1 cellular context compared by ENCODE assay signal in the genomic region with DNA sequence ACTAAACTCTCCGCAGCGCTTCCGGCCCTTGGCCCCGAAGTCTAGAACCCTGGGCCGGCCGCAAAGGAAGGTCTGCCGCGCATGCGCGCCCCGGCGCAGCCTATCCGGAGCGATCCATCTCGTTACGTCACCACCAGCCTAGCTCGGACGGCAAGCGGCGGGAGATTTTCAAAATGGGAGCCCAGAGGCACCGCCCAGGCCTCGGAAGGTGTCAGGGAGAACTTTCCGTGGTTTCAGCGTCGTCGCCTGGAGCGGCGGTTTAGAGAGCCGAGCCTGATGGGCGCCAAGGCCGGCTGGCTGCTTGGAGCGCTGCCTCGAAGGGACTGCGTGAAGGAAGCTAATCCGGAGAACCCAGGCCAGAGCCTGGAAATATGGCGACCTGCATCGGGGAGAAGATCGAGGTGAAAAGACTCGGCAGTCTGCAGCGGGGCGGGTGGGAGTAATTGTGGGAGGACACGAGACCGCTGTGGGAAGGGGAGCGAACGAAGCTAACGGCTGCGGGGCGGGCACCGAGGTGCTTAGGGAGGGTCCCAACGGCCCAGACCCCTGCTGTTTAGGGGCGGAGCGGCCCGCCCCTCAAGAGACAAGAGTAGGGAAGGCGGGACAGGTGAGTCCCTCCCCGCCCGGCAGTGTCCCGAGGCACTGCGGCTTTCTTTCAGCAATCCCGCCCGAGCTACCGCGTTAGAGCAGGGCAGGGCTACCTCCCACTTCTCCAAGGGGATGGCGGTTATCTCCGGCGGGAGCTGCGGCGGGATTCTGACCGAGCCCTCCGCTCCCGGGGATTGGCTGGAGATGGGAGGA.
TF ChIP-seq lines count a peak whose summit lies in the region.

A gene (plus strand): TSS at position 130 of the 801 bp plus-strand sequence. CDS start 242 bp downstream, at position 372.

TF ChIP-seq in HepG2, 621 proteins besides CTCF, POLR2A, EP300 and RAD21 (continued from another document and continues in another):
- TF ChIP-seq, protein P1, sequence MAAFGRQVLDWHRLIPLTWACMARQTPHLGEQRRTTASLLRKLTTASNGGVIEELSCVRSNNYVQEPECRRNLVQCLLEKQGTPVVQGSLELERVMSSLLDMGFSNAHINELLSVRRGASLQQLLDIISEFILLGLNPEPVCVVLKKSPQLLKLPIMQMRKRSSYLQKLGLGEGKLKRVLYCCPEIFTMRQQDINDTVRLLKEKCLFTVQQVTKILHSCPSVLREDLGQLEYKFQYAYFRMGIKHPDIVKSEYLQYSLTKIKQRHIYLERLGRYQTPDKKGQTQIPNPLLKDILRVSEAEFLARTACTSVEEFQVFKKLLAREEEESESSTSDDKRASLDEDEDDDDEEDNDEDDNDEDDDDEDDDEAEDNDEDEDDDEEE (CRISPR knock-in tag; IDR thresholded peaks at IDR 0.05): peak; percentile 90
- TF ChIP-seq, protein P2, sequence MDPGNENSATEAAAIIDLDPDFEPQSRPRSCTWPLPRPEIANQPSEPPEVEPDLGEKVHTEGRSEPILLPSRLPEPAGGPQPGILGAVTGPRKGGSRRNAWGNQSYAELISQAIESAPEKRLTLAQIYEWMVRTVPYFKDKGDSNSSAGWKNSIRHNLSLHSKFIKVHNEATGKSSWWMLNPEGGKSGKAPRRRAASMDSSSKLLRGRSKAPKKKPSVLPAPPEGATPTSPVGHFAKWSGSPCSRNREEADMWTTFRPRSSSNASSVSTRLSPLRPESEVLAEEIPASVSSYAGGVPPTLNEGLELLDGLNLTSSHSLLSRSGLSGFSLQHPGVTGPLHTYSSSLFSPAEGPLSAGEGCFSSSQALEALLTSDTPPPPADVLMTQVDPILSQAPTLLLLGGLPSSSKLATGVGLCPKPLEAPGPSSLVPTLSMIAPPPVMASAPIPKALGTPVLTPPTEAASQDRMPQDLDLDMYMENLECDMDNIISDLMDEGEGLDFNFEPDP (CRISPR knock-in tag; conservative IDR thresholded peaks at IDR 0.05): no peak
- TF ChIP-seq, protein P3, sequence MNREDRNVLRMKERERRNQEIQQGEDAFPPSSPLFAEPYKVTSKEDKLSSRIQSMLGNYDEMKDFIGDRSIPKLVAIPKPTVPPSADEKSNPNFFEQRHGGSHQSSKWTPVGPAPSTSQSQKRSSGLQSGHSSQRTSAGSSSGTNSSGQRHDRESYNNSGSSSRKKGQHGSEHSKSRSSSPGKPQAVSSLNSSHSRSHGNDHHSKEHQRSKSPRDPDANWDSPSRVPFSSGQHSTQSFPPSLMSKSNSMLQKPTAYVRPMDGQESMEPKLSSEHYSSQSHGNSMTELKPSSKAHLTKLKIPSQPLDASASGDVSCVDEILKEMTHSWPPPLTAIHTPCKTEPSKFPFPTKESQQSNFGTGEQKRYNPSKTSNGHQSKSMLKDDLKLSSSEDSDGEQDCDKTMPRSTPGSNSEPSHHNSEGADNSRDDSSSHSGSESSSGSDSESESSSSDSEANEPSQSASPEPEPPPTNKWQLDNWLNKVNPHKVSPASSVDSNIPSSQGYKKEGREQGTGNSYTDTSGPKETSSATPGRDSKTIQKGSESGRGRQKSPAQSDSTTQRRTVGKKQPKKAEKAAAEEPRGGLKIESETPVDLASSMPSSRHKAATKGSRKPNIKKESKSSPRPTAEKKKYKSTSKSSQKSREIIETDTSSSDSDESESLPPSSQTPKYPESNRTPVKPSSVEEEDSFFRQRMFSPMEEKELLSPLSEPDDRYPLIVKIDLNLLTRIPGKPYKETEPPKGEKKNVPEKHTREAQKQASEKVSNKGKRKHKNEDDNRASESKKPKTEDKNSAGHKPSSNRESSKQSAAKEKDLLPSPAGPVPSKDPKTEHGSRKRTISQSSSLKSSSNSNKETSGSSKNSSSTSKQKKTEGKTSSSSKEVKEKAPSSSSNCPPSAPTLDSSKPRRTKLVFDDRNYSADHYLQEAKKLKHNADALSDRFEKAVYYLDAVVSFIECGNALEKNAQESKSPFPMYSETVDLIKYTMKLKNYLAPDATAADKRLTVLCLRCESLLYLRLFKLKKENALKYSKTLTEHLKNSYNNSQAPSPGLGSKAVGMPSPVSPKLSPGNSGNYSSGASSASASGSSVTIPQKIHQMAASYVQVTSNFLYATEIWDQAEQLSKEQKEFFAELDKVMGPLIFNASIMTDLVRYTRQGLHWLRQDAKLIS (CRISPR knock-in tag; IDR thresholded peaks at IDR 0.05): no peak
- TF ChIP-seq RBFOX2 (IDR thresholded peaks at IDR 0.05; ENCODE audit: low read depth, low read length) (peak; percentile 79), ZKSCAN5 (CRISPR knock-in tag; IDR thresholded peaks at IDR 0.05) (no peak), CEBPG (CRISPR knock-in tag; IDR thresholded peaks at IDR 0.05) (peak; percentile 67), ZNF337 (CRISPR knock-in tag; IDR thresholded peaks at IDR 0.05; ENCODE audit: borderline replicate concordance, low read depth) (no peak), PCBP1 (IDR thresholded peaks at IDR 0.05; ENCODE audit: borderline replicate concordance, low read depth, low read length) (0 out of 2 replicates have a peak, but pooled peaks have one; percentile 32), ZC3H13 (CRISPR knock-in tag; IDR thresholded peaks at IDR 0.05) (no peak), STAT5B (CRISPR knock-in tag; IDR thresholded peaks at IDR 0.05) (no peak), ZNF788 (CRISPR knock-in tag; IDR thresholded peaks at IDR 0.05; ENCODE audit: borderline replicate concordance) (peak; percentile 66; the same call in 1 of the 2 replicates), TSC22D2 (CRISPR knock-in tag; IDR thresholded peaks at IDR 0.05; ENCODE audit: borderline replicate concordance) (peak; percentile 81; the same call in 1 of the 2 replicates), TGIF2 (CRISPR knock-in tag; IDR thresholded peaks at IDR 0.05) (peak; percentile 96), ETV6 (CRISPR knock-in tag; conservative IDR thresholded peaks at IDR 0.05) (no peak; the same call in 1 of the 2 replicates), REXO4 (CRISPR knock-in tag; IDR thresholded peaks at IDR 0.05; ENCODE audit: borderline replicate concordance) (no peak), ZNF441 (CRISPR knock-in tag; IDR thresholded peaks at IDR 0.05; ENCODE audit: borderline replicate concordance) (0 out of 2 replicates have a peak, but pooled peaks have one; percentile 14)
- TF ChIP-seq, protein P4, sequence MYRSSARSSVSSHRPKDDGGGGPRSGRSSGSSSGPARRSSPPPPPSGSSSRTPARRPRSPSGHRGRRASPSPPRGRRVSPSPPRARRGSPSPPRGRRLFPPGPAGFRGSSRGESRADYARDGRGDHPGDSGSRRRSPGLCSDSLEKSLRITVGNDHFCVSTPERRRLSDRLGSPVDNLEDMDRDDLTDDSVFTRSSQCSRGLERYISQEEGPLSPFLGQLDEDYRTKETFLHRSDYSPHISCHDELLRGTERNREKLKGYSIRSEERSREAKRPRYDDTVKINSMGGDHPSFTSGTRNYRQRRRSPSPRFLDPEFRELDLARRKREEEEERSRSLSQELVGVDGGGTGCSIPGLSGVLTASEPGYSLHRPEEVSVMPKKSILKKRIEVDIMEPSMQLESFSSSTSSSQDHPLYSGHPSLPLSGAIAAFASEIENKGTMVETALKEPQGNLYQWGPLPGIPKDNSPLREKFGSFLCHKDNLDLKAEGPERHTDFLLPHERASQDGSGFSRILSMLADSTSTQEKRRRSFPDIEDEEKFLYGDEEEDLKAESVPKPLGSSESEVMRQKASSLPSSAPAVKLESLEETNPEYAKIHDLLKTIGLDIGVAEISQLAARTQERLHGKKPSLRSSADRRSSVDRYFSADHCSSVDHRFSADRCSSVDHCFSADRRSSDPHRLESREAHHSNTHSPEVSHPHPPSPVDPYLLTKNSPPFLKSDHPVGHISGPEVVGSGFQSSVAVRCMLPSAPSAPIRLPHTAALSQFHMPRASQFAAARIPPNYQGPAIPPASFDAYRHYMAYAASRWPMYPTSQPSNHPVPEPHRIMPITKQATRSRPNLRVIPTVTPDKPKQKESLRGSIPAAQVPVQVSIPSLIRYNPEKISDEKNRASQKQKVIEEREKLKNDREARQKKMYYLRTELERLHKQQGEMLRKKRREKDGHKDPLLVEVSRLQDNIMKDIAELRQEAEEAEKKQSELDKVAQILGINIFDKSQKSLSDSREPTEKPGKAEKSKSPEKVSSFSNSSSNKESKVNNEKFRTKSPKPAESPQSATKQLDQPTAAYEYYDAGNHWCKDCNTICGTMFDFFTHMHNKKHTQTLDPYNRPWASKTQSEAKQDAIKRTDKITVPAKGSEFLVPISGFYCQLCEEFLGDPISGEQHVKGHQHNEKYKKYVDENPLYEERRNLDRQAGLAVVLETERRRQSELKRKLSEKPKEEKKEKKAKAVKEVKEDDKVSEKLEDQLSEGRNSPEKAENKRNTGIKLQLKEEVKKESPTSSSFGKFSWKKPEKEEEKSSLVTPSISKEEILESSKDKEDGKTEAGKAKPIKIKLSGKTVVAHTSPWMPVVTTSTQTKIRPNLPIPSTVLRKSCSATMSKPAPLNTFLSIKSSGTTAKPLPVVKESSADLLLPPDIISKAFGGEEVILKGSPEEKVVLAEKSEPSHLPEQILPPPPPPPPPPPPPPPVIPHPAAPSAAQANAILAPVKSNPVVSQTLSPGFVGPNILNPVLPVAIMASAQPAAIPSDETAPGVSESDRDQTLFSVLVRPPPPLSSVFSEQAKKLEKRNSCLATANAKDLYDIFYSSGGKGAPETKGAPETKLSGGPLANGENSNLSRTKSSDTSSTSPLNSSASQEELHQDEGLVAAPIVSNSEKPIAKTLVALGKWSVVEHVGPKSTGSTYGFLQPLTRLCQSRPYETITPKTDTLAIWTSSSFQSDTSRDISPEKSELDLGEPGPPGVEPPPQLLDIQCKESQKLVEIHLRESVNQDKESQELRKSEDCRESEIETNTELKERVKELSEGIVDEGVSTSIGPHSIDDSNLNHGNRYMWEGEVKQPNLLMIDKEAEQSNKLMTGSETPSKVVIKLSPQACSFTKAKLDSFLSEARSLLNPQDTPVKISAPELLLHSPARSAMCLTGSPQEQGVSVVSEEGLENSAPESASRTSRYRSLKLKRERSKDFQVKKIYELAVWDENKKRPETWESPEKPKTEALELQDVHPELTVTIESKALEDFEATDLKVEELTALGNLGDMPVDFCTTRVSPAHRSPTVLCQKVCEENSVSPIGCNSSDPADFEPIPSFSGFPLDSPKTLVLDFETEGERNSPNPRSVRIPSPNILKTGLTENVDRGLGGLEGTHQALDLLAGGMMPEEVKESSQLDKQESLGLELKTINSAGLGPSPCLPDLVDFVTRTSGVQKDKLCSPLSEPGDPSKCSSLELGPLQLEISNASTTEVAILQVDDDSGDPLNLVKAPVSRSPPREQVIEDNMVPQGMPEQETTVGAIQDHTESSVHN (CRISPR knock-in tag; IDR thresholded peaks at IDR 0.05): no peak
- TF ChIP-seq, protein P5, sequence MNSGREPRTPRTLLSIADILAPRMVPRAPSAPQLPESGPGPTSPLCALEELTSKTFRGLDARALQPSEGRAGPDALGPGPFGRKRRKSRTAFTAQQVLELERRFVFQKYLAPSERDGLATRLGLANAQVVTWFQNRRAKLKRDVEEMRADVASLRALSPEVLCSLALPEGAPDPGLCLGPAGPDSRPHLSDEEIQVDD (CRISPR knock-in tag; IDR thresholded peaks at IDR 0.05; ENCODE audit: borderline replicate concordance): peak; percentile 51; the same call in 1 of the 2 replicates
- TF ChIP-seq, protein P6, sequence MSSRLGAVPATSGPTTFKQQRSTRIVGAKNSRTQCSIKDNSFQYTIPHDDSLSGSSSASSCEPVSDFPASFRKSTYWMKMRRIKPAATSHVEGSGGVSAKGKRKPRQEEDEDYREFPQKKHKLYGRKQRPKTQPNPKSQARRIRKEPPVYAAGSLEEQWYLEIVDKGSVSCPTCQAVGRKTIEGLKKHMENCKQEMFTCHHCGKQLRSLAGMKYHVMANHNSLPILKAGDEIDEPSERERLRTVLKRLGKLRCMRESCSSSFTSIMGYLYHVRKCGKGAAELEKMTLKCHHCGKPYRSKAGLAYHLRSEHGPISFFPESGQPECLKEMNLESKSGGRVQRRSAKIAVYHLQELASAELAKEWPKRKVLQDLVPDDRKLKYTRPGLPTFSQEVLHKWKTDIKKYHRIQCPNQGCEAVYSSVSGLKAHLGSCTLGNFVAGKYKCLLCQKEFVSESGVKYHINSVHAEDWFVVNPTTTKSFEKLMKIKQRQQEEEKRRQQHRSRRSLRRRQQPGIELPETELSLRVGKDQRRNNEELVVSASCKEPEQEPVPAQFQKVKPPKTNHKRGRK (CRISPR knock-in tag; IDR thresholded peaks at IDR 0.05): no peak
- TF ChIP-seq, protein P7, sequence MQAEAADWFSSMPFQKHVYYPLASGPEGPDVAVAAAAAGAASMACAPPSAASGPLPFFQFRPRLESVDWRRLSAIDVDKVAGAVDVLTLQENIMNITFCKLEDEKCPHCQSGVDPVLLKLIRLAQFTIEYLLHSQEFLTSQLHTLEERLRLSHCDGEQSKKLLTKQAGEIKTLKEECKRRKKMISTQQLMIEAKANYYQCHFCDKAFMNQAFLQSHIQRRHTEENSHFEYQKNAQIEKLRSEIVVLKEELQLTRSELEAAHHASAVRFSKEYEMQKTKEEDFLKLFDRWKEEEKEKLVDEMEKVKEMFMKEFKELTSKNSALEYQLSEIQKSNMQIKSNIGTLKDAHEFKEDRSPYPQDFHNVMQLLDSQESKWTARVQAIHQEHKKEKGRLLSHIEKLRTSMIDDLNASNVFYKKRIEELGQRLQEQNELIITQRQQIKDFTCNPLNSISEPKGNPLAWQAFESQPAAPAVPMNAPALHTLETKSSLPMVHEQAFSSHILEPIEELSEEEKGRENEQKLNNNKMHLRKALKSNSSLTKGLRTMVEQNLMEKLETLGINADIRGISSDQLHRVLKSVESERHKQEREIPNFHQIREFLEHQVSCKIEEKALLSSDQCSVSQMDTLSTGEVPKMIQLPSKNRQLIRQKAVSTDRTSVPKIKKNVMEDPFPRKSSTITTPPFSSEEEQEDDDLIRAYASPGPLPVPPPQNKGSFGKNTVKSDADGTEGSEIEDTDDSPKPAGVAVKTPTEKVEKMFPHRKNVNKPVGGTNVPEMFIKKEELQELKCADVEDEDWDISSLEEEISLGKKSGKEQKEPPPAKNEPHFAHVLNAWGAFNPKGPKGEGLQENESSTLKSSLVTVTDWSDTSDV (CRISPR knock-in tag; IDR thresholded peaks at IDR 0.05): peak; percentile 78; the same call in 1 of the 2 replicates
- TF ChIP-seq, protein P8, sequence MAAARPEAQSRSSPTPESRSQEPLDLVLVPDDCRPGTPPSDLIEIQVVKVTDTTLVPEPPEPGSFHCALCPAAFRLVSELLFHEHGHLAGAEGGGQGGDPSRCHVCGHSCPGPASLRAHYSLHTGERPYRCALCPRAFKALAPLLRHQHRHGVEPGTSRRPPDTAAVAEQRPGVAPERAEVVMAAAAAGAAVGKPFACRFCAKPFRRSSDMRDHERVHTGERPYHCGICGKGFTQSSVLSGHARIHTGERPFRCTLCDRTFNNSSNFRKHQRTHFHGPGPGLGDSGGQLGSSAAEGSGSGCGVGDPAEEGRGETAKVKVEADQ (CRISPR knock-in tag; IDR thresholded peaks at IDR 0.05; ENCODE audit: borderline replicate concordance): no peak
- TF ChIP-seq, protein P9, sequence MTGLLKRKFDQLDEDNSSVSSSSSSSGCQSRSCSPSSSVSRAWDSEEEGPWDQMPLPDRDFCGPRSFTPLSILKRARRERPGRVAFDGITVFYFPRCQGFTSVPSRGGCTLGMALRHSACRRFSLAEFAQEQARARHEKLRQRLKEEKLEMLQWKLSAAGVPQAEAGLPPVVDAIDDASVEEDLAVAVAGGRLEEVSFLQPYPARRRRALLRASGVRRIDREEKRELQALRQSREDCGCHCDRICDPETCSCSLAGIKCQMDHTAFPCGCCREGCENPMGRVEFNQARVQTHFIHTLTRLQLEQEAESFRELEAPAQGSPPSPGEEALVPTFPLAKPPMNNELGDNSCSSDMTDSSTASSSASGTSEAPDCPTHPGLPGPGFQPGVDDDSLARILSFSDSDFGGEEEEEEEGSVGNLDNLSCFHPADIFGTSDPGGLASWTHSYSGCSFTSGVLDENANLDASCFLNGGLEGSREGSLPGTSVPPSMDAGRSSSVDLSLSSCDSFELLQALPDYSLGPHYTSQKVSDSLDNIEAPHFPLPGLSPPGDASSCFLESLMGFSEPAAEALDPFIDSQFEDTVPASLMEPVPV (CRISPR knock-in tag; IDR thresholded peaks at IDR 0.05): peak; percentile 88; the same call in 1 of the 2 replicates
